In genomic region chr16:30892670-30893069, GRCh38 we compare ENCODE assay signal across 9 cellular contexts. TPM values are rescaled to one million over a fixed set of nuclear protein-coding genes. Genes with fewer than 3 reads are reported as not detected.
A peak's percentile ranks its signal among the peaks of the same experiment; 100 is the strongest.
DNase-seq lines count a peak whose midpoint lies in the region; ATAC-seq and TF ChIP-seq lines count a peak whose summit lies in the region.
"Had no signal": no experiment of that assay in that cellular context is flagged by ENCODE, and none has a peak within 500 bp of the region (broad histone marks: within the 10 kb centered on the region; RNA-seq: fewer than 3 reads in every experiment).

No MANE protein-coding gene starts in this region.

- no peak for ATAC-seq in left lobe of liver

- DNase-seq in GM06990 (ENCODE audit: extremely low read depth, insufficient read length): no peak
- no peak for DNase-seq in RWPE1 (ENCODE audit: low spot score)
- no peak for DNase-seq in retinal pigment epithelial cell (ENCODE audit: low read depth)
- no peak for DNase-seq in NK-92 treated with Interleukin-12 subunit alpha and Interleukin-12 subunit beta, amount 100 ng/mL, for 24 hours (lab: John Stamatoyannopoulos, UW)
- no peak for DNase-seq in cerebellar cortex (ENCODE audit: low spot score)
- DNase-seq in GM13977 (ENCODE audit: low spot score): no peak
- DNase-seq in left lobe of liver (ENCODE audit: low spot score): no peak
- DNase-seq: stimulated activated CD4-positive, alpha-beta T cell treated with anti-CD3 and anti-CD28 coated beads, Interleukin-4, amount 100 ng/mL, for 1 hour had no signal

- peak overlapping the region; percentile 74 for H3K4me3 ChIP-seq in GM06990 (replicated peaks; ENCODE audit: low read depth, low read length)
- H3K4me3 ChIP-seq in esophagus (ENCODE audit: low read depth in 1 of 2, low read length in 2 of 2): peak overlapping the region; percentile 67 to 83
- peak overlapping the region; percentile 80 for H3K4me3 ChIP-seq in retinal pigment epithelial cell (ENCODE audit: low read length)

- POLR2A ChIA-PET in RWPE1 (lab: Yijun Ruan, JAX; ENCODE audit: low non-redundant PET): interaction anchor here (0.6 kb wide), 2 partner anchors 9 to 16 kb away, joined by 4 to 9 read pairs; no protein-coding TSS in a partner anchor

- H3K36me3 ChIP-seq in GM06990 (ENCODE audit: control insufficient read depth, insufficient read depth, low read length) (peaks cover 8% of the 10 kb centered on the region), esophagus (ENCODE audit: control insufficient read depth in 2 of 2, insufficient read depth in 2 of 2, low read length in 1 of 2) (peaks cover 3 to 7% of the 10 kb centered on the region in 2 donors)

- in situ Hi-C loops in GM13977 (cut with MboI; ENCODE audit: low pct_unique_long_range_greater_than_20kb, low sequenced_read_pairs, unreplicated experiment): loop anchor here (10.0 kb wide), 1 partner anchor 48 kb away; no protein-coding TSS in a partner anchor

- WGBS in esophagus, 2 donors: 62 to 76% methylated on average over 14 of the region's 14 CpGs

- H3K27ac ChIP-seq in RWPE1 (peak overlapping the region; percentile 99), esophagus (ENCODE audit: low read depth in 2 of 2, low read length in 1 of 2) (peak overlapping the region; percentile 5 to 100)

- CTCF ChIA-PET in RWPE1 (lab: Yijun Ruan, JAX): interaction anchor here (1.3 to 1.6 kb wide), 3 partner anchors 9 to 49 kb away, joined by 3 to 6 read pairs (median 4); no protein-coding TSS in a partner anchor

- H3K9me3 ChIP-seq in esophagus (ENCODE audit: control insufficient read depth in 2 of 2, insufficient read depth in 1 of 2, low read depth in 1 of 2, low read length in 1 of 2): no peaks in the 10 kb centered on the region

- H3K27me3 ChIP-seq in GM06990 (replicated peaks; ENCODE audit: control insufficient read depth, insufficient read depth, low read length): no peaks in the 10 kb centered on the region
- no peaks in the 10 kb centered on the region for H3K27me3 ChIP-seq in esophagus (ENCODE audit: control insufficient read depth in 1 of 2, insufficient read depth in 2 of 2, low read length in 2 of 2)

- TF ChIP-seq CTCF in GM06990 (IDR thresholded peaks at IDR 0.05; ENCODE audit: insufficient read depth, low read length, poor library complexity, severe bottlenecking): no peak
- no peak for TF ChIP-seq CTCF in RWPE1 (conservative IDR thresholded peaks at IDR 0.05; ENCODE audit: low read depth)
- TF ChIP-seq CTCF in retinal pigment epithelial cell (conservative IDR thresholded peaks at IDR 0.05; ENCODE audit: low read depth, low read length): no peak
- TF ChIP-seq CTCF in GM13977 (IDR thresholded peaks at IDR 0.05; ENCODE audit: extremely low read depth, insufficient read depth, missing control alignments): no peak

- peaks cover 2 to 24% of the 10 kb centered on the region in 2 donors for H3K4me1 ChIP-seq in esophagus (ENCODE audit: control insufficient read depth in 2 of 2, insufficient read depth in 2 of 2, low read length in 1 of 2)

RNA-seq across cellular contexts. Expression of gene BCL7C, which starts 1.2 kb away (rescaled TPM):
- polyA plus RNA-seq in esophagus: 10 to 100 TPM; 21.8 to 33.9 TPM
- total RNA-seq in left lobe of liver: 6.2 TPM

RNA-seq across cellular contexts. Expression of gene CTF1, which starts 3.7 kb away (rescaled TPM):
- polyA plus RNA-seq in esophagus: 1 to 10 TPM; 2.2 to 3.3 TPM
- 0.58 TPM for total RNA-seq in left lobe of liver

RNA-seq across cellular contexts. Expression of gene FBXL19, which starts 30.7 kb away (rescaled TPM):
- polyA plus RNA-seq in esophagus: 10 to 100 TPM; 10.7 to 35.6 TPM
- total RNA-seq in left lobe of liver: 3.6 TPM

RNA-seq across cellular contexts. Expression of gene ORAI3, which starts 56.2 kb away (rescaled TPM):
- 10 to 100 TPM in 1 of 2 donors, 1 to 10 TPM in 1; 8.5 to 11.6 TPM for polyA plus RNA-seq in esophagus
- total RNA-seq in left lobe of liver: 51.3 TPM
